ENCODE assay signal across 2 cellular contexts in genomic region chr1:22383526-22384291, GRCh38.
TF ChIP-seq lines count a peak whose summit lies in the region.

No MANE protein-coding gene starts in this region.

TF ChIP-seq in GM23338, 12 proteins besides CTCF, POLR2A, EP300 and RAD21:
- TF ChIP-seq EZH2 (IDR thresholded peaks at IDR 0.05; ENCODE audit: low read depth, unreplicated experiment) = no peak
- TF ChIP-seq ZNF114 (CRISPR knock-in tag; IDR thresholded peaks at IDR 0.05) = no peak

TF ChIP-seq in K562, 482 proteins besides CTCF, POLR2A, EP300 and RAD21:
- TF ChIP-seq SAFB (IDR thresholded peaks at IDR 0.05; ENCODE audit: borderline replicate concordance, low read depth, low read length) (no peak), RAD51 (IDR thresholded peaks at IDR 0.05; ENCODE audit: borderline replicate concordance, low read depth) (peak; percentile 86), FOS (IDR thresholded peaks at IDR 0.05; ENCODE audit: extremely low read depth, insufficient read length) (peak; percentile 40), SMAD1 (IDR thresholded peaks at IDR 0.05; ENCODE audit: low read depth, low read length, partially characterized antibody) (peak; percentile 20), USF1 (CRISPR knock-in tag; IDR thresholded peaks at IDR 0.05) (peak; percentile 93), NFYB (IDR thresholded peaks at IDR 0.05; ENCODE audit: extremely low read depth, insufficient read length) (peak; percentile 29), ZNF764 (CRISPR knock-in tag; IDR thresholded peaks at IDR 0.05; ENCODE audit: low read depth) (no peak), KDM1A (IDR thresholded peaks at IDR 0.05) (peak; percentile 88 to 92), ZNF668 (CRISPR knock-in tag; IDR thresholded peaks at IDR 0.05) (no peak), USF2 (CRISPR knock-in tag; IDR thresholded peaks at IDR 0.05) (peak; percentile 94), RCOR1 (IDR thresholded peaks at IDR 0.05; ENCODE audit: borderline replicate concordance in 1 of 2, low read depth in 2 of 2, low read length in 2 of 2) (peak in 1 of 2 experiments; percentile 97; a peak in 2 of 4 replicates), HDAC1 (IDR thresholded peaks at IDR 0.05) (0 out of 4 replicates have a peak, but pooled peaks of 1 of the 2 experiments have one; percentile 21), CTBP1 (IDR thresholded peaks at IDR 0.05; ENCODE audit: borderline replicate concordance) (peak; percentile 47; the same call in 1 of the 2 replicates), NR0B1 (IDR thresholded peaks at IDR 0.05; ENCODE audit: partially characterized antibody) (no peak), HDAC2 (IDR thresholded peaks at IDR 0.05) (peak; percentile 86; the same call in 1 of the 2 replicates), PHF21A (IDR thresholded peaks at IDR 0.05; ENCODE audit: borderline replicate concordance, low read depth) (peak; percentile 99), E2F3 (CRISPR knock-in tag; IDR thresholded peaks at IDR 0.05) (no peak), RBM25 (IDR thresholded peaks at IDR 0.05; ENCODE audit: low read depth, low read length, severe bottlenecking) (peak; percentile 11)
